ENCODE assay signal across 2 cellular contexts in the genomic region with DNA sequence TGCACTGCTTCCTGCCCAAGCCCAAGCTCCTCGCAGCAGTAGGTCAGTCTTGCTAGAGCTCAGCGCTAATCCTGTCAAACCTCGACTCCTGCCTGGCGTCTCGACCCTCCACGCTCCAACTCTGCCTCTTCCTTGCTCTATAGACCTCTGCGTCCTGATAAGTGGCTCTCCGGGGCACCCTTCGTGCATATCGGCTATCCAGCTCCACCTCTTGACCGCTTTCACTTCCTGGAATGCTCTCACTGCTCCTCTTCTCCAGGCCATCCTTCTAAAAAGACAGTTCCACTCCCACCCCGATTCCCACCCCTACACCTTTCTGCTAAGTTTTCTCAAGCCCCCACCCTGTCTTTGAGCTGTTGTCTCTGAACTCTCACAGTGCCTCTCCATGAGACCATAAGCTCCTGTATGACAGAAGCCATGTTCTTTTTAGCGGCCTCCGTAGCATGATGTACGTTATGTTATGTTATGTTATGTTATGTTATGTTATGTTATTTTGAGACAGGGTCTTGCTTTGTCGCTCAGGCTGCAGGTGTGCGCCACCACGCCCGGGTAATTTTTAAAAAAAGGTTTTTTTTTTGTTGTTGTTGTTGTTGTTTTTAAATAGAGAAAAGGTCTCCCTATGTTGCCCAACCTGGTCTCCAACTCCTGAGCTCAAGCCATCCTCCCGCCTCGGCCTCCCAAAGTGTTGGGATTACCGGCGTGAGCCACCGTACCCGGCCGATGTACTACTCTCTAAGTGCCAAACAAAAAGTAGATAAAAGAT.
A peak's percentile ranks its signal among the peaks of the same experiment; 100 is the strongest.
TF ChIP-seq lines count a peak whose summit lies in the region.

No MANE protein-coding gene starts in this region.

TF ChIP-seq in A549, 52 proteins besides CTCF, POLR2A, EP300 and RAD21:
- TF ChIP-seq, protein P1, sequence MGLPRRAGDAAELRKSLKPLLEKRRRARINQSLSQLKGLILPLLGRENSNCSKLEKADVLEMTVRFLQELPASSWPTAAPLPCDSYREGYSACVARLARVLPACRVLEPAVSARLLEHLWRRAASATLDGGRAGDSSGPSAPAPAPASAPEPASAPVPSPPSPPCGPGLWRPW (IDR thresholded peaks at IDR 0.05), result no peak
- TF ChIP-seq FOSL2 (IDR thresholded peaks at IDR 0.05), result no peak
- no peak for TF ChIP-seq FOSL2 (CRISPR knock-in tag; IDR thresholded peaks at IDR 0.05)
- TF ChIP-seq, protein P2, sequence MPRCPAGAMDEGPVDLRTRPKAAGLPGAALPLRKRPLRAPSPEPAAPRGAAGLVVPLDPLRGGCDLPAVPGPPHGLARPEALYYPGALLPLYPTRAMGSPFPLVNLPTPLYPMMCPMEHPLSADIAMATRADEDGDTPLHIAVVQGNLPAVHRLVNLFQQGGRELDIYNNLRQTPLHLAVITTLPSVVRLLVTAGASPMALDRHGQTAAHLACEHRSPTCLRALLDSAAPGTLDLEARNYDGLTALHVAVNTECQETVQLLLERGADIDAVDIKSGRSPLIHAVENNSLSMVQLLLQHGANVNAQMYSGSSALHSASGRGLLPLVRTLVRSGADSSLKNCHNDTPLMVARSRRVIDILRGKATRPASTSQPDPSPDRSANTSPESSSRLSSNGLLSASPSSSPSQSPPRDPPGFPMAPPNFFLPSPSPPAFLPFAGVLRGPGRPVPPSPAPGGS (IDR thresholded peaks at IDR 0.05), result 0 out of 3 replicates have a peak, but pooled peaks have one; percentile 2

TF ChIP-seq in GM12878, 131 proteins besides CTCF, POLR2A, EP300 and RAD21 (continues in another document):
- TF ChIP-seq CBX3 (IDR thresholded peaks at IDR 0.05; ENCODE audit: borderline replicate concordance, low read depth), result no peak
- TF ChIP-seq EGR1 (IDR thresholded peaks at IDR 0.05; ENCODE audit: borderline replicate concordance in 1 of 2, low read depth in 2 of 2, low read length in 2 of 2), result no peak
- peak in 1 of 2 experiments; percentile 50; a peak in 1 of 4 replicates for TF ChIP-seq IKZF2 (IDR thresholded peaks at IDR 0.05)
- TF ChIP-seq MEF2B (IDR thresholded peaks at IDR 0.05; ENCODE audit: partially characterized antibody, poor library complexity, severe bottlenecking), result no peak
- no peak for TF ChIP-seq BRCA1 (IDR thresholded peaks at IDR 0.05; ENCODE audit: low read depth, low read length)
- TF ChIP-seq CHD1 (IDR thresholded peaks at IDR 0.05; ENCODE audit: low read depth, low read length), result no peak
- TF ChIP-seq HDAC2 (IDR thresholded peaks at IDR 0.05), result no peak
- TF ChIP-seq, protein P2 (IDR thresholded peaks at IDR 0.05; ENCODE audit: borderline replicate concordance, insufficient read depth, low read depth, low read length, poor library complexity, severe bottlenecking), result no peak
- no peak for TF ChIP-seq BHLHE40 (IDR thresholded peaks at IDR 0.05; ENCODE audit: borderline replicate concordance in 1 of 2, low read depth in 2 of 2, low read length in 1 of 2)
- TF ChIP-seq IKZF1 (conservative IDR thresholded peaks at IDR 0.05), result no peak
- TF ChIP-seq MEF2A (IDR thresholded peaks at IDR 0.05; ENCODE audit: insufficient read depth, low read depth, low read length), result no peak
- TF ChIP-seq, protein P3, sequence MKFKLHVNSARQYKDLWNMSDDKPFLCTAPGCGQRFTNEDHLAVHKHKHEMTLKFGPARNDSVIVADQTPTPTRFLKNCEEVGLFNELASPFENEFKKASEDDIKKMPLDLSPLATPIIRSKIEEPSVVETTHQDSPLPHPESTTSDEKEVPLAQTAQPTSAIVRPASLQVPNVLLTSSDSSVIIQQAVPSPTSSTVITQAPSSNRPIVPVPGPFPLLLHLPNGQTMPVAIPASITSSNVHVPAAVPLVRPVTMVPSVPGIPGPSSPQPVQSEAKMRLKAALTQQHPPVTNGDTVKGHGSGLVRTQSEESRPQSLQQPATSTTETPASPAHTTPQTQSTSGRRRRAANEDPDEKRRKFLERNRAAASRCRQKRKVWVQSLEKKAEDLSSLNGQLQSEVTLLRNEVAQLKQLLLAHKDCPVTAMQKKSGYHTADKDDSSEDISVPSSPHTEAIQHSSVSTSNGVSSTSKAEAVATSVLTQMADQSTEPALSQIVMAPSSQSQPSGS (IDR thresholded peaks at IDR 0.05; ENCODE audit: low read length), result no peak
- no peak for TF ChIP-seq BACH1 (IDR thresholded peaks at IDR 0.05; ENCODE audit: borderline replicate concordance)
- TF ChIP-seq, protein P4, sequence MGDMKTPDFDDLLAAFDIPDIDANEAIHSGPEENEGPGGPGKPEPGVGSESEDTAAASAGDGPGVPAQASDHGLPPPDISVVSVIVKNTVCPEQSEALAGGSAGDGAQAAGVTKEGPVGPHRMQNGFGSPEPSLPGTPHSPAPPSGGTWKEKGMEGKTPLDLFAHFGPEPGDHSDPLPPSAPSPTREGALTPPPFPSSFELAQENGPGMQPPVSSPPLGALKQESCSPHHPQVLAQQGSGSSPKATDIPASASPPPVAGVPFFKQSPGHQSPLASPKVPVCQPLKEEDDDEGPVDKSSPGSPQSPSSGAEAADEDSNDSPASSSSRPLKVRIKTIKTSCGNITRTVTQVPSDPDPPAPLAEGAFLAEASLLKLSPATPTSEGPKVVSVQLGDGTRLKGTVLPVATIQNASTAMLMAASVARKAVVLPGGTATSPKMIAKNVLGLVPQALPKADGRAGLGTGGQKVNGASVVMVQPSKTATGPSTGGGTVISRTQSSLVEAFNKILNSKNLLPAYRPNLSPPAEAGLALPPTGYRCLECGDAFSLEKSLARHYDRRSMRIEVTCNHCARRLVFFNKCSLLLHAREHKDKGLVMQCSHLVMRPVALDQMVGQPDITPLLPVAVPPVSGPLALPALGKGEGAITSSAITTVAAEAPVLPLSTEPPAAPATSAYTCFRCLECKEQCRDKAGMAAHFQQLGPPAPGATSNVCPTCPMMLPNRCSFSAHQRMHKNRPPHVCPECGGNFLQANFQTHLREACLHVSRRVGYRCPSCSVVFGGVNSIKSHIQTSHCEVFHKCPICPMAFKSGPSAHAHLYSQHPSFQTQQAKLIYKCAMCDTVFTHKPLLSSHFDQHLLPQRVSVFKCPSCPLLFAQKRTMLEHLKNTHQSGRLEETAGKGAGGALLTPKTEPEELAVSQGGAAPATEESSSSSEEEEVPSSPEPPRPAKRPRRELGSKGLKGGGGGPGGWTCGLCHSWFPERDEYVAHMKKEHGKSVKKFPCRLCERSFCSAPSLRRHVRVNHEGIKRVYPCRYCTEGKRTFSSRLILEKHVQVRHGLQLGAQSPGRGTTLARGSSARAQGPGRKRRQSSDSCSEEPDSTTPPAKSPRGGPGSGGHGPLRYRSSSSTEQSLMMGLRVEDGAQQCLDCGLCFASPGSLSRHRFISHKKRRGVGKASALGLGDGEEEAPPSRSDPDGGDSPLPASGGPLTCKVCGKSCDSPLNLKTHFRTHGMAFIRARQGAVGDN (IDR thresholded peaks at IDR 0.05), result no peak
- TF ChIP-seq PKNOX1 (IDR thresholded peaks at IDR 0.05), result no peak
- TF ChIP-seq ZNF592 (IDR thresholded peaks at IDR 0.05), result no peak
- no peak for TF ChIP-seq KAT2A (conservative IDR thresholded peaks at IDR 0.05; ENCODE audit: control insufficient read depth, low read depth, low read length)
- 0 out of 2 replicates have a peak, but pooled peaks have one; percentile 34 for TF ChIP-seq POLR2AphosphoS5 (IDR thresholded peaks at IDR 0.05; ENCODE audit: low read length)
- no peak for TF ChIP-seq RFX5 (IDR thresholded peaks at IDR 0.05; ENCODE audit: low read depth, low read length)
- no peak for TF ChIP-seq CEBPZ (IDR thresholded peaks at IDR 0.05; ENCODE audit: low read depth, low read length)
- no peak for TF ChIP-seq ZSCAN29 (IDR thresholded peaks at IDR 0.05)
- no peak for TF ChIP-seq STAT3 (IDR thresholded peaks at IDR 0.05; ENCODE audit: low read depth, low read length)
- TF ChIP-seq, protein P5, sequence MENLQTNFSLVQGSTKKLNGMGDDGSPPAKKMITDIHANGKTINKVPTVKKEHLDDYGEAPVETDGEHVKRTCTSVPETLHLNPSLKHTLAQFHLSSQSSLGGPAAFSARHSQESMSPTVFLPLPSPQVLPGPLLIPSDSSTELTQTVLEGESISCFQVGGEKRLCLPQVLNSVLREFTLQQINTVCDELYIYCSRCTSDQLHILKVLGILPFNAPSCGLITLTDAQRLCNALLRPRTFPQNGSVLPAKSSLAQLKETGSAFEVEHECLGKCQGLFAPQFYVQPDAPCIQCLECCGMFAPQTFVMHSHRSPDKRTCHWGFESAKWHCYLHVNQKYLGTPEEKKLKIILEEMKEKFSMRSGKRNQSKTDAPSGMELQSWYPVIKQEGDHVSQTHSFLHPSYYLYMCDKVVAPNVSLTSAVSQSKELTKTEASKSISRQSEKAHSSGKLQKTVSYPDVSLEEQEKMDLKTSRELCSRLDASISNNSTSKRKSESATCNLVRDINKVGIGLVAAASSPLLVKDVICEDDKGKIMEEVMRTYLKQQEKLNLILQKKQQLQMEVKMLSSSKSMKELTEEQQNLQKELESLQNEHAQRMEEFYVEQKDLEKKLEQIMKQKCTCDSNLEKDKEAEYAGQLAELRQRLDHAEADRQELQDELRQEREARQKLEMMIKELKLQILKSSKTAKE (IDR thresholded peaks at IDR 0.05; ENCODE audit: low read depth, poor library complexity, severe bottlenecking), result no peak
- TF ChIP-seq FOXM1 (IDR thresholded peaks at IDR 0.05; ENCODE audit: low read depth, low read length), result no peak
- no peak for TF ChIP-seq NR2C1 (IDR thresholded peaks at IDR 0.05)
- no peak for TF ChIP-seq HDAC6 (IDR thresholded peaks at IDR 0.05; ENCODE audit: unreplicated experiment)
- TF ChIP-seq KDM1A (IDR thresholded peaks at IDR 0.05; ENCODE audit: borderline replicate concordance), result no peak
